In the genomic region with DNA sequence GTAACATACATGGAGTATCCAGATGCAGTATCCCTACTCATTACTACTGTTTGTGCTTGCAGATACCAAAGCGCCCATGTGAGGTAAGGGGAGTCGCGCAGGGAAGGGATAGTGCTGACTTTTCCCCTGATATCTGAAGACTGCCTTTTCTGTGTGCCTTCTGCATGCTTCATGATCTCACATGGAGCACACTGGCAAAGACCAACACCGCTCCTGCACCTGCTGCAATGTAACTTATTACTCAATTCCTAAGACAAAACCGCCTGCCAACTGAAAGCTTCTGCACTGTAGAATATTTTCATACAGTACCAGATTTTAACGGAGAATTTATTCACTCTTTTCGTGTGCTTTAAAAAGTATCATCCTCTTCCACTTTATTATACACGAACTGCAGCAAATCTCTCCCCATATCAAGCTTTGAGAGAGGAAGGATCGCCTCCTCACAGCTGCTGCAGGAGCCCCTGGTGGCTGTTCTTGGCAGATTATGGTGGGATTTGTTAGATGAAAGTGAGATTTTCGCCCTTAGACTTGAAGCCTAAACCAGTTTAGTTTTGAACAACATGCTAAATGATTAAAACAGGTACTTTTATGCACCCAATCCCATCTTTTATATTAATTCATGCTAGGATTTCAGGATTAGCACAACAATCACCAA, we compare ENCODE assay signal across 13 cellular contexts.
DNase-seq lines count a peak whose midpoint lies in the region; ATAC-seq and TF ChIP-seq lines count a peak whose summit lies in the region.
"Had no signal": no experiment of that assay in that cellular context is flagged by ENCODE, and none has a peak within 500 bp of the region (broad histone marks: within the 10 kb centered on the region; RNA-seq: fewer than 3 reads in every experiment).

No MANE protein-coding gene starts in this region.

- H3K18ac ChIP-seq in mesendoderm (ENCODE audit: low read length): no peak overlapping the region

- H3K23ac ChIP-seq in mesendoderm (ENCODE audit: low read length): no peak overlapping the region

- H2BK5ac ChIP-seq in mesendoderm (ENCODE audit: low read length): no peak overlapping the region

- H3K4me1 ChIP-seq in esophagus muscularis mucosa: peaks cover 19 to 45% (median 36%) of the 10 kb centered on the region in 4 donors
- H3K4me1 ChIP-seq in mesendoderm (ENCODE audit: control insufficient read depth, low read depth, low read length): peaks cover 15% of the 10 kb centered on the region
- peaks cover 0 to 39% (median 6%) of the 10 kb centered on the region in 3 donors for H3K4me1 ChIP-seq in gastroesophageal sphincter
- H3K4me1 ChIP-seq: parathyroid adenoma had no signal

- 88% methylated on average over 10 of the region's 10 CpGs for WGBS in esophagus muscularis mucosa
- no CpG with 5 or more reads among the region's 10 CpGs for WGBS in mesendoderm (ENCODE audit: extremely low coverage, insufficient coverage, low lambda C conversion rate)
- 68 to 86% methylated on average over 7 to 10 of the region's 10 CpGs for WGBS in gastroesophageal sphincter (ENCODE audit: low coverage in 1 of 2), 2 donors

- no peaks in the 10 kb centered on the region for H3K27me3 Mint-ChIP-seq in activated naive CD8-positive, alpha-beta T cell
- peaks cover 6% of the 10 kb centered on the region for H3K27me3 Mint-ChIP-seq in activated naive CD8-positive, alpha-beta T cell treated with anti-CD3 and anti-CD28 coated beads for 36 hours

- POLR2A ChIA-PET in RWPE1 (lab: Yijun Ruan, JAX; ENCODE audit: low non-redundant PET): no interaction called here

- no peaks in the 10 kb centered on the region for H3K36me3 Mint-ChIP-seq in activated naive CD8-positive, alpha-beta T cell
- no peaks in the 10 kb centered on the region for H3K36me3 Mint-ChIP-seq in activated naive CD8-positive, alpha-beta T cell treated with anti-CD3 and anti-CD28 coated beads for 36 hours
- H3K36me3 Mint-ChIP-seq: activated naive CD8-positive, alpha-beta T cell treated with anti-CD3 and anti-CD28 coated beads, Interleukin-2, amount 10 ng/mL, durations not matched to agents 7 days and 5 days had no signal

- H3K36me3 ChIP-seq in esophagus muscularis mucosa (no peaks in the 10 kb centered on the region), mesendoderm (ENCODE audit: control insufficient read depth, insufficient read depth, low read length) (no peaks in the 10 kb centered on the region), gastroesophageal sphincter (peaks cover 0 to 10% of the 10 kb centered on the region in 2 donors)

- no peak for ATAC-seq in gastroesophageal sphincter

- no peak for TF ChIP-seq POLR2A in esophagus muscularis mucosa (IDR thresholded peaks at IDR 0.05; ENCODE audit: low read depth)
- TF ChIP-seq POLR2A in gastroesophageal sphincter (IDR thresholded peaks at IDR 0.05): no peak

- no peak for DNase-seq in activated naive CD8-positive, alpha-beta T cell treated with anti-CD3 and anti-CD28 coated beads for 36 hours
- DNase-seq in RWPE1 (ENCODE audit: low spot score) (no peak), esophagus muscularis mucosa (ENCODE audit: extremely low spot score) (peak; percentile 39), superior temporal gyrus (ENCODE audit: extremely low spot score) (peak; percentile 35), mesendoderm (no peak), ureter (ENCODE audit: low spot score) (no peak)
- DNase-seq: activated naive CD8-positive, alpha-beta T cell treated with anti-CD3 and anti-CD28 coated beads, Interleukin-2, amount 10 ng/mL, durations not matched to agents 7 days and 5 days; cortex of kidney; DMS79; NCI-H2029 treated with DMSO at 0.1 percent for 48 hours had no signal

- H3K4me1 Mint-ChIP-seq in activated naive CD8-positive, alpha-beta T cell (ENCODE audit: low read depth): no peaks in the 10 kb centered on the region
- peaks cover 3% of the 10 kb centered on the region for H3K4me1 Mint-ChIP-seq in activated naive CD8-positive, alpha-beta T cell treated with anti-CD3 and anti-CD28 coated beads for 36 hours

- H2BK120ac ChIP-seq in mesendoderm (ENCODE audit: low read depth, low read length): no peak overlapping the region

- H3K27ac ChIP-seq in RWPE1: peak overlapping the region; percentile 62
- no peak overlapping the region for H3K27ac ChIP-seq in esophagus muscularis mucosa (replicated peaks in 1 of 4)
- no peak overlapping the region for H3K27ac ChIP-seq in mesendoderm (ENCODE audit: low read depth, low read length)
- H3K27ac ChIP-seq in gastroesophageal sphincter: no peak overlapping the region
- H3K27ac ChIP-seq: parathyroid adenoma had no signal

- CTCF ChIA-PET in RWPE1 (lab: Yijun Ruan, JAX): interaction anchor here (0.7 to 1.0 kb wide), 2 partner anchors 59 to 122 kb away, joined by 4 read pairs; no protein-coding TSS in a partner anchor

- intact Hi-C loops in esophagus muscularis mucosa (cut with DNase I): no loop called here

- H3K4me2 ChIP-seq in mesendoderm (ENCODE audit: low read length): no peak overlapping the region

- no peak overlapping the region for H3K4me3 ChIP-seq in esophagus muscularis mucosa
- H3K4me3 ChIP-seq in mesendoderm (ENCODE audit: low read length): no peak overlapping the region
- H3K4me3 ChIP-seq in gastroesophageal sphincter: no peak overlapping the region

- peaks cover 37% of the 10 kb centered on the region for H3K79me2 ChIP-seq in mesendoderm (ENCODE audit: control insufficient read depth, insufficient read depth, low read length)
- H3K79me2 ChIP-seq: parathyroid adenoma had no signal

- H3K9me3 ChIP-seq in esophagus muscularis mucosa: no peaks in the 10 kb centered on the region
- H3K9me3 ChIP-seq in gastroesophageal sphincter: no peaks in the 10 kb centered on the region

- H4K8ac ChIP-seq in mesendoderm (ENCODE audit: low read depth, low read length): no peak overlapping the region

- H3K27me3 ChIP-seq in esophagus muscularis mucosa (no peaks in the 10 kb centered on the region), mesendoderm (ENCODE audit: insufficient read depth, low read length, poor library complexity) (no peaks in the 10 kb centered on the region), gastroesophageal sphincter (no peaks in the 10 kb centered on the region)

- H2BK15ac ChIP-seq in mesendoderm (replicated peaks; ENCODE audit: low read depth): no peak overlapping the region

- peaks cover 11% of the 10 kb centered on the region for H3K79me1 ChIP-seq in mesendoderm (ENCODE audit: low read length)

- TF ChIP-seq CTCF in RWPE1 (conservative IDR thresholded peaks at IDR 0.05; ENCODE audit: low read depth): no peak
- TF ChIP-seq CTCF in esophagus muscularis mucosa (IDR thresholded peaks at IDR 0.05): no peak
- no peak for TF ChIP-seq CTCF in gastroesophageal sphincter (IDR thresholded peaks at IDR 0.05)

- no peak overlapping the region for H2AK5ac ChIP-seq in mesendoderm (ENCODE audit: low read length)

- no peak overlapping the region for H3K4me3 Mint-ChIP-seq in activated naive CD8-positive, alpha-beta T cell
- H3K4me3 Mint-ChIP-seq in activated naive CD8-positive, alpha-beta T cell treated with anti-CD3 and anti-CD28 coated beads for 36 hours: no peak overlapping the region
- H3K4me3 Mint-ChIP-seq: activated naive CD8-positive, alpha-beta T cell treated with anti-CD3 and anti-CD28 coated beads, Interleukin-2, amount 10 ng/mL, durations not matched to agents 7 days and 5 days had no signal

- H3K56ac ChIP-seq in mesendoderm (ENCODE audit: low read length): no peak overlapping the region

- H3K9ac ChIP-seq in mesendoderm (ENCODE audit: low read length): no peak overlapping the region
- H3K9ac ChIP-seq: parathyroid adenoma had no signal

- TF ChIP-seq EP300 in esophagus muscularis mucosa (IDR thresholded peaks at IDR 0.05): no peak
- no peak for TF ChIP-seq EP300 in gastroesophageal sphincter (IDR thresholded peaks at IDR 0.05)

- no peaks in the 10 kb centered on the region for H3K9me3 Mint-ChIP-seq in activated naive CD8-positive, alpha-beta T cell (ENCODE audit: low read depth)
- peaks cover 2% of the 10 kb centered on the region for H3K9me3 Mint-ChIP-seq in activated naive CD8-positive, alpha-beta T cell treated with anti-CD3 and anti-CD28 coated beads for 36 hours
- H3K9me3 Mint-ChIP-seq: activated naive CD8-positive, alpha-beta T cell treated with anti-CD3 and anti-CD28 coated beads, Interleukin-2, amount 10 ng/mL, durations not matched to agents 7 days and 5 days had no signal

- H4K5ac ChIP-seq in mesendoderm (ENCODE audit: low read length): no peak overlapping the region

- H3K27ac Mint-ChIP-seq in activated naive CD8-positive, alpha-beta T cell: peak overlapping the region; percentile 31
- H3K27ac Mint-ChIP-seq in activated naive CD8-positive, alpha-beta T cell treated with anti-CD3 and anti-CD28 coated beads for 36 hours: no peak overlapping the region
- H3K27ac Mint-ChIP-seq: activated naive CD8-positive, alpha-beta T cell treated with anti-CD3 and anti-CD28 coated beads, Interleukin-2, amount 10 ng/mL, durations not matched to agents 7 days and 5 days had no signal

- no peak overlapping the region for H3K4ac ChIP-seq in mesendoderm (ENCODE audit: low read depth, low read length)

Comparison
In these comparisons a context has a peak if more than half of its experiments do, and no peak if none do; other contexts are left out.
1. DNase-seq: peak in esophagus muscularis mucosa (single experiment) and superior temporal gyrus (single experiment); none in activated naive CD8-positive, alpha-beta T cell treated with anti-CD3 and anti-CD28 coated beads for 36 hours (single experiment), RWPE1 (single experiment), mesendoderm (single experiment) and ureter (single experiment).